Comparison of ENCODE assay signal across 1 cellular context in genomic region chr5:179410291-179411160, GRCh38.
TF ChIP-seq lines count a peak whose summit lies in the region.

No MANE protein-coding gene starts in this region.

TF ChIP-seq in WTC11, 78 proteins besides CTCF, POLR2A, EP300 and RAD21 (continued from another document):
- TF ChIP-seq PRDM15 (CRISPR knock-in tag; IDR thresholded peaks at IDR 0.05) (no peak), JUN (CRISPR knock-in tag; IDR thresholded peaks at IDR 0.05) (no peak), OVOL2 (CRISPR knock-in tag; IDR thresholded peaks at IDR 0.05; ENCODE audit: borderline replicate concordance) (no peak), ZNF416 (CRISPR knock-in tag; IDR thresholded peaks at IDR 0.05) (no peak)
